ENCODE assay signal across 8 cellular contexts in the genomic region with DNA sequence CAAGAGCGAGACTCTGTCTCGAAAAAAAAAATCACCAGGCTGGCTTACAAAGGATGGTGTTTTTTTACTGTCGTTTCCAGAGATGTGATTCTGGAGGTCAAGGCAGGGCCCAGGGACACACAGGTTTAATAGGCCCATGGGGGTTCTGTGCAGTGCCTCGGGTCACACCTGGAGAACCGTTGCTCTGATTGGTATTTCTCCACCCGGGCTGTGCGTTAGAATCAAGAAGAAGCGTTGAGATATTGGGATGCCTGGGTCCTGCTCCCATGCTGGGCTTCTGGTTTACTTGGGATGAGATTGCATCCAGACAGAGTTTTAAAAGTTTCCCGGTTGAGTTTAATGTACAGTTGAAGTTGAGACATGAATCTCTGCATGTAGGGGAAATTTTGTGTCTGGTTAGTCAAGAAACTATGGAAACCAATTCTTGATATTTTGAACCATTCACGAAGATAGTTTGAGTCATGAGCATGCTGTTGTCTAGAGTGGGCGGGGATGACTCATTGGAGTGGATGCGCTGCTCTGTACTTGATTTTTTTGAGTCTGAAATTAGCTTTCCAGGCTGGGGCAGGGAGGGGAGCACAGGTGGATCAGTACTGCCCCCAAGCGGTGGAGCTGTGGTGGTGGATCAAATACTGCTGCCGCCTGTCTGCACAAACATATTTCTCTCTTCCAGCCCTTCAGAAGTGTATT. TPM values are rescaled to one million over a fixed set of nuclear protein-coding genes. Genes with fewer than 3 reads are reported as not detected.
DNase-seq lines count a peak whose midpoint lies in the region; ATAC-seq and TF ChIP-seq lines count a peak whose summit lies in the region.

No MANE protein-coding gene starts in this region.

- H3K27me3 ChIP-seq in mammary epithelial cell (ENCODE audit: insufficient read depth, low read length), result no peaks in the 10 kb centered on the region

- H3K4me1 ChIP-seq in mammary epithelial cell (ENCODE audit: insufficient read depth, low read length), result peaks cover 4% of the 10 kb centered on the region

- no peak overlapping the region for H3K4me2 ChIP-seq in mammary epithelial cell (ENCODE audit: insufficient read depth, low read depth, low read length)

- H4K20me1 ChIP-seq in mammary epithelial cell (ENCODE audit: insufficient read depth, low read length), result no peaks in the 10 kb centered on the region

- no peaks in the 10 kb centered on the region for H3K79me2 ChIP-seq in mammary epithelial cell (ENCODE audit: insufficient read depth, low read length)

- H3K36me3 ChIP-seq in mammary epithelial cell (ENCODE audit: insufficient read depth, low read length), result no peaks in the 10 kb centered on the region

- H3K9ac ChIP-seq in mammary epithelial cell (ENCODE audit: insufficient read depth, low read length), result no peak overlapping the region

- peak; percentile 90 for TF ChIP-seq CTCF in GM13977 (IDR thresholded peaks at IDR 0.05; ENCODE audit: extremely low read depth, insufficient read depth, missing control alignments)
- TF ChIP-seq CTCF in VCaP (conservative IDR thresholded peaks at IDR 0.05), result peak; percentile 89
- TF ChIP-seq CTCF in mammary epithelial cell (conservative IDR thresholded peaks at IDR 0.05 in 1 of 2, IDR thresholded peaks at IDR 0.05 in 1 of 2; ENCODE audit: extremely low read depth in 1 of 2, insufficient read depth in 1 of 2, low read depth in 1 of 2, low read length in 2 of 2), result peak; percentile 78 to 92

- intact Hi-C loops in mammary epithelial cell (cut with micrococcal nuclease), result loop anchor here (1.0 to 5.0 kb wide), 5 partner anchors 99 to 752 kb away; no protein-coding TSS in a partner anchor

- no peak overlapping the region for H3K4me3 ChIP-seq in mammary epithelial cell (replicated peaks in 1 of 3; ENCODE audit: insufficient read depth in 1 of 3, low read depth in 2 of 3, low read length in 3 of 3)

- peak; percentile 77 for DNase-seq in 8988T
- peak; percentile 90 for DNase-seq in GM13977 (ENCODE audit: low spot score)
- DNase-seq in NCI-H2107 (lab: John Stamatoyannopoulos, UW), result peak; percentile 13
- peak; percentile 95 for DNase-seq in mammary epithelial cell
- DNase-seq in left lobe of liver (ENCODE audit: low spot score), result peak; percentile 66
- DNase-seq in stimulated activated CD4-positive, alpha-beta T cell treated with anti-CD3 and anti-CD28 coated beads, Interleukin-2, amount 100 ng/mL, for 48 hours, result peak; percentile 92 to 93

- 52% methylated on average over 14 of the region's 14 CpGs for WGBS in mammary epithelial cell (ENCODE audit: low coverage, missing lambda C conversion rate)

- CTCF ChIA-PET in mammary epithelial cell (lab: Charles Lee; ENCODE audit: low non-redundant PET), result interaction anchor here (0.5 to 1.3 kb wide), 6 partner anchors 56 to 451 kb away, joined by 3 to 16 read pairs (median 6); a partner anchor contains a TSS

- in situ Hi-C loops in GM13977 (cut with MboI; ENCODE audit: low pct_unique_long_range_greater_than_20kb, low sequenced_read_pairs, unreplicated experiment) (loop anchor here (5.0 to 25.0 kb wide), 3 partner anchors 107 to 747 kb away; a partner anchor contains a TSS), mammary epithelial cell (cut with MboI; ENCODE audit: low sequenced_read_pairs in 2 of 2) (loop anchor here (5.0 to 25.0 kb wide), 3 partner anchors 107 to 747 kb away; a partner anchor contains a TSS)

- BruUV-seq in mammary epithelial cell (replicated peaks; lab: Mats Ljungman, UMichigan), result no TSS peak

- dilution Hi-C loops in mammary epithelial cell (cut with HindIII; ENCODE audit: low sequenced_read_pairs), result loop anchor here (25.0 kb wide), 1 partner anchor 447 kb away; a partner anchor contains a TSS

- ATAC-seq in HG02938 (IDR thresholded peaks at IDR 0.05; ENCODE audit: unreplicated experiment), result peak; percentile 84
- ATAC-seq in left lobe of liver, result peak; percentile 89

- H3K27ac ChIP-seq in VCaP (peak overlapping the region; percentile 70), mammary epithelial cell (ENCODE audit: insufficient read depth, low read depth, low read length) (peak overlapping the region; percentile 30)

- H2AFZ ChIP-seq in mammary epithelial cell (ENCODE audit: low read depth, low read length), result no peak overlapping the region

- no peaks in the 10 kb centered on the region for H3K9me3 ChIP-seq in mammary epithelial cell (replicated peaks; ENCODE audit: insufficient read depth, low read length)

RNA-seq across cellular contexts. Expression of gene GREB1, which starts 50.1 kb away (rescaled TPM):
- total RNA-seq in mammary epithelial cell, result 1 to 10 TPM; 2.1 to 2.2 TPM
- polyA plus RNA-seq in mammary epithelial cell, result 0.28 TPM
- polyA minus RNA-seq in mammary epithelial cell, result 1.7 TPM
- total RNA-seq in left lobe of liver, result 22.4 TPM

Comparison
In these comparisons a context has a peak if more than half of its experiments do, and no peak if none do; other contexts are left out.
1. DNase-seq: peak in every context shown above with its lines; median percentile 95 in mammary epithelial cell; 92 in stimulated activated CD4-positive, alpha-beta T cell treated with anti-CD3 and anti-CD28 coated beads, Interleukin-2, amount 100 ng/mL, for 48 hours; 90 in GM13977; 77 in 8988T; 66 in left lobe of liver; 13 in NCI-H2107.